ENCODE assay signal across 17 cellular contexts in genomic region chr18:66727991-66728390, GRCh38.
A peak's percentile ranks its signal among the peaks of the same experiment; 100 is the strongest.
DNase-seq lines count a peak whose midpoint lies in the region; ATAC-seq and TF ChIP-seq lines count a peak whose summit lies in the region.
"Had no signal": no experiment of that assay in that cellular context is flagged by ENCODE, and none has a peak within 500 bp of the region (broad histone marks: within the 10 kb centered on the region; RNA-seq: fewer than 3 reads in every experiment).

No MANE protein-coding gene starts in this region.

- H3K27me3 Mint-ChIP-seq in Calu3 (ENCODE audit: unreplicated experiment) = no peaks in the 10 kb centered on the region
- H3K27me3 Mint-ChIP-seq: IgD-negative memory B cell, T-helper 17 cell had no signal

- H3K4me3 ChIP-seq in fibroblast of pulmonary artery (replicated peaks; ENCODE audit: low read depth, low read length) = no peak overlapping the region
- no peak overlapping the region for H3K4me3 ChIP-seq in lower lobe of right lung
- H3K4me3 ChIP-seq: BLaER1, GM12878, SK-N-MC had no signal

- no peak for ATAC-seq in lower lobe of right lung
- ATAC-seq in HG03045 (IDR thresholded peaks at IDR 0.05; ENCODE audit: unreplicated experiment) = no peak
- ATAC-seq: GM12878, T-helper 17 cell had no signal

- H3K9me3 Mint-ChIP-seq in Calu3 (ENCODE audit: low read depth, unreplicated experiment) = no peaks in the 10 kb centered on the region
- H3K9me3 Mint-ChIP-seq: H9 had no signal

- peaks cover 11% of the 10 kb centered on the region for H3K36me3 Mint-ChIP-seq in Calu3 (ENCODE audit: insufficient read depth, unreplicated experiment)
- H3K36me3 Mint-ChIP-seq: IgD-negative memory B cell had no signal

- peak overlapping the region; percentile 39 for H3K27ac Mint-ChIP-seq in Calu3 (ENCODE audit: unreplicated experiment)
- H3K27ac Mint-ChIP-seq: H9, IgD-negative memory B cell, T-helper 17 cell had no signal

- CTCF ChIA-PET in Calu3 (lab: Charles Lee) = interaction anchor here (0.9 to 1.0 kb wide), 2 partner anchors 62 to 168 kb away, joined by 3 read pairs; no protein-coding TSS in a partner anchor

- no peaks in the 10 kb centered on the region for H3K9me3 ChIP-seq in lower lobe of right lung
- H3K9me3 ChIP-seq: BLaER1 had no signal

- TF ChIP-seq CTCF in Calu3 (IDR thresholded peaks at IDR 0.05; ENCODE audit: unreplicated experiment) (no peak), fibroblast of pulmonary artery (IDR thresholded peaks at IDR 0.05; ENCODE audit: low read length, missing control alignments) (no peak), lower lobe of right lung (IDR thresholded peaks at IDR 0.05) (no peak)

- DNase-seq in Calu3 = no peak
- peak; percentile 35 to 59 for DNase-seq in Kasumi-1 (lab: John Stamatoyannopoulos, UW)
- DNase-seq in SIG-M5 treated with dmso at 0.1 percent for 504 hours (lab: John Stamatoyannopoulos, UW; ENCODE audit: unreplicated experiment) = peak; percentile 73
- peak; percentile 55 for DNase-seq in fibroblast of pulmonary artery (ENCODE audit: low read depth)
- no peak for DNase-seq in lower lobe of right lung
- no peak for DNase-seq in activated CD4-positive, CD25-positive, alpha-beta regulatory T cell treated with anti-CD3 and anti-CD28 coated beads, Interleukin-2, amount 50 U/mL, for 72 hours
- DNase-seq: COR-L47, H9, NCI-H1105 treated with DMSO at 0.1 percent for 48 hours, NCI-H187 treated with DMSO at 0.1 percent for 48 hours, T-helper 17 cell had no signal

- no peaks in the 10 kb centered on the region for H3K27me3 ChIP-seq in lower lobe of right lung (ENCODE audit: low read depth)
- H3K27me3 ChIP-seq: BLaER1 had no signal

- no peaks in the 10 kb centered on the region for H3K36me3 ChIP-seq in lower lobe of right lung
- H3K36me3 ChIP-seq: BLaER1 had no signal

- H3K4me3 Mint-ChIP-seq in Calu3 (ENCODE audit: low read depth, unreplicated experiment) = no peak overlapping the region
- H3K4me3 Mint-ChIP-seq: H9, IgD-negative memory B cell, T-helper 17 cell had no signal

- H3K4me1 Mint-ChIP-seq in Calu3 (ENCODE audit: low read depth, unreplicated experiment) = peaks cover 23% of the 10 kb centered on the region
- H3K4me1 Mint-ChIP-seq: H9, IgD-negative memory B cell, T-helper 17 cell had no signal

- BruUV-seq in Calu3 (replicated peaks; lab: Mats Ljungman, UMichigan) = no TSS peak

- no peaks in the 10 kb centered on the region for H3K4me1 ChIP-seq in lower lobe of right lung

- intact Hi-C loops in Calu3 (cut with micrococcal nuclease; ENCODE audit: unreplicated experiment) = loop anchor here (5.0 kb wide), 1 partner anchor 216 kb away; no protein-coding TSS in a partner anchor
- intact Hi-C loops in lower lobe of right lung (cut with DNase I) = no loop called here

- no peak overlapping the region for H3K27ac ChIP-seq in lower lobe of right lung
- H3K27ac ChIP-seq: BLaER1, RWPE1, SK-N-MC had no signal

Comparison
In these comparisons a context has a peak if more than half of its experiments do, and no peak if none do; other contexts are left out.
1. DNase-seq: peak in Kasumi-1 (2 of 2), SIG-M5 treated with dmso at 0.1 percent for 504 hours (single experiment) and fibroblast of pulmonary artery (single experiment); none in Calu3 (single experiment), lower lobe of right lung (single experiment) and activated CD4-positive, CD25-positive, alpha-beta regulatory T cell treated with anti-CD3 and anti-CD28 coated beads, Interleukin-2, amount 50 U/mL, for 72 hours (single experiment).